ENCODE assay signal across 2 cellular contexts in the genomic region with DNA sequence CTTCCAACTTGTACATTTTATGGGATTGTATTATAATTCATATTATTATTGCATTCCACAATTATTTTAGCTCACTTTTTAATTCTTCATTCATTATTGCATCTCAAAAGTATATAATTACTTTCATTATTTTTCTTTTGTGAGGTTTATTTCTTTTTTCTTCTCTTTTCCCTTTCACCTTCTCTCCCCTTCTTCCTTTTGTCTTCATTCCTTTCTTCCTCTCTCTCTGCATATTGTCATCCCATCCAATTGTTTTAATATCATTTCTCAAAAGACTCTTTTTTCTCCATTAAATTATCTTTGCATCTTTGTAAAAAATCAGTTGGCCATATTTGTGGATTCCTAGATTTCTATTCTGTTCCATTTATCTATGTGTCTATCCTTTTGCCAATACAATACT.
TF ChIP-seq lines count a peak whose summit lies in the region.

No MANE protein-coding gene starts in this region.

TF ChIP-seq in HEK293, 187 proteins besides CTCF, POLR2A, EP300 and RAD21:
- TF ChIP-seq PRDM1 (tag by site-specific recombination; IDR thresholded peaks at IDR 0.05) (peak; percentile 80; the same call in 1 of the 2 replicates), ZNF366 (tag by site-specific recombination; conservative IDR thresholded peaks at IDR 0.05) (peak; percentile 63), WT1 (tag by site-specific recombination; IDR thresholded peaks at IDR 0.05) (no peak), ZNF621 (tag by site-specific recombination; IDR thresholded peaks at IDR 0.05) (no peak), ZNF707 (tag by site-specific recombination; IDR thresholded peaks at IDR 0.05) (no peak), EGR2 (tag by site-specific recombination; IDR thresholded peaks at IDR 0.05; ENCODE audit: low read depth) (no peak), ZNF654 (tag by site-specific recombination; IDR thresholded peaks at IDR 0.05; ENCODE audit: low read depth) (no peak)
- TF ChIP-seq, protein P1, sequence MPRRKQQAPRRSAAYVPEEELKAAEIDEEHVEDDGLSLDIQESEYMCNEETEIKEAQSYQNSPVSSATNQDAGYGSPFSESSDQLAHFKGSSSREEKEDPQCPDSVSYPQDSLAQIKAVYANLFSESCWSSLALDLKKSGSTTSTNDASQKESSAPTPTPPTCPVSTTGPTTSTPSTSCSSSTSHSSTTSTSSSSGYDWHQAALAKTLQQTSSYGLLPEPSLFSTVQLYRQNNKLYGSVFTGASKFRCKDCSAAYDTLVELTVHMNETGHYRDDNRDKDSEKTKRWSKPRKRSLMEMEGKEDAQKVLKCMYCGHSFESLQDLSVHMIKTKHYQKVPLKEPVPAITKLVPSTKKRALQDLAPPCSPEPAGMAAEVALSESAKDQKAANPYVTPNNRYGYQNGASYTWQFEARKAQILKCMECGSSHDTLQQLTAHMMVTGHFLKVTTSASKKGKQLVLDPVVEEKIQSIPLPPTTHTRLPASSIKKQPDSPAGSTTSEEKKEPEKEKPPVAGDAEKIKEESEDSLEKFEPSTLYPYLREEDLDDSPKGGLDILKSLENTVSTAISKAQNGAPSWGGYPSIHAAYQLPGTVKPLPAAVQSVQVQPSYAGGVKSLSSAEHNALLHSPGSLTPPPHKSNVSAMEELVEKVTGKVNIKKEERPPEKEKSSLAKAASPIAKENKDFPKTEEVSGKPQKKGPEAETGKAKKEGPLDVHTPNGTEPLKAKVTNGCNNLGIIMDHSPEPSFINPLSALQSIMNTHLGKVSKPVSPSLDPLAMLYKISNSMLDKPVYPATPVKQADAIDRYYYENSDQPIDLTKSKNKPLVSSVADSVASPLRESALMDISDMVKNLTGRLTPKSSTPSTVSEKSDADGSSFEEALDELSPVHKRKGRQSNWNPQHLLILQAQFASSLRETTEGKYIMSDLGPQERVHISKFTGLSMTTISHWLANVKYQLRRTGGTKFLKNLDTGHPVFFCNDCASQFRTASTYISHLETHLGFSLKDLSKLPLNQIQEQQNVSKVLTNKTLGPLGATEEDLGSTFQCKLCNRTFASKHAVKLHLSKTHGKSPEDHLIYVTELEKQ (tag by site-specific recombination; IDR thresholded peaks at IDR 0.05; ENCODE audit: borderline replicate concordance), result no peak

TF ChIP-seq in K562, 482 proteins besides CTCF, POLR2A, EP300 and RAD21:
- TF ChIP-seq ZNF512 (tag; IDR thresholded peaks at IDR 0.05) (0 out of 2 replicates have a peak, but pooled peaks have one; percentile 31), TAF7 (tag; IDR thresholded peaks at IDR 0.05) (no peak)
